In genomic region chr21:35703704-35704103, GRCh38 we compare ENCODE assay signal across 7 cellular contexts.
"Had no signal": no experiment of that assay in that cellular context is flagged by ENCODE, and none has a peak within 500 bp of the region (broad histone marks: within the 10 kb centered on the region; RNA-seq: fewer than 3 reads in every experiment).

No MANE protein-coding gene starts in this region.

- H3K4me3 ChIP-seq: GM23338, HAP-1 had no signal

- H3K4me2 ChIP-seq: GM23338 had no signal

- H3K4me1 ChIP-seq: HAP-1 had no signal

- H3K36me3 ChIP-seq: HAP-1 had no signal

- ATAC-seq: GM23338, HCT116 had no signal

- H2AFZ ChIP-seq: GM23338 had no signal

- H3K9me3 ChIP-seq: HAP-1 had no signal

- DNase-seq: H7, HFFc6, KG1 had no signal

- H3K27ac ChIP-seq: HL-60 had no signal
